9 cellular contexts compared by ENCODE assay signal in the genomic region with DNA sequence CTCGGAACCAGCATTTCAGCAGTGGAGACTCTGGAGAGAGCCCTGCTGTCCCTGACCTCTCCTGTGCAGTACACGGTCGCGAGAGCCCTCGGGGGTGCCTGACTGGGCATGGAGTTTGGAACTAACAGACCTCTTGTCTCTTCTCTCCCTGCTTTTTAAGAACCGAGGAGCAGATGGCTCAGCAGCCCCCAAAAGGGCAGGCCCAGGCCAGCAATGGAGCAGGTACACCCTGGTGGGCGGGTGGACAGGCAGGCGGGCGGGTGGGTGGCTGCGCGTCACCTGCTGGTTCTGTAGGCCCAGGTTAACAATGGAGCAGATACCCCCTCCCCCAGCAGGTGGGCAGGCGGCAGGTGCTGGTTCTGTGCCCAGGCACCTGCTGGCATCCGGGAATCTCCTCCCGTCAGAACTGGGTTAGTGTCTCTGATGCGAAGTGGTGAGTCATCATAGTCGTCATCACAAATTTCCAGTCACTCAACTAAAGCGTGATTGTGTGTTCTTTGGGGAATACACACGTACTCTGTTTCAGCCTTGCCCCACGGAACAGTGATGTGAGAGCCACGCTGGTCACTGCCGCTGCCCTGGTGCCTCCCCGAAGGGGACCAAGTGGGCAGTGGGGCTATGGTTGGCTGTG. TPM values are rescaled to one million over a fixed set of nuclear protein-coding genes. Genes with fewer than 3 reads are reported as not detected.
A peak's percentile ranks its signal among the peaks of the same experiment; 100 is the strongest.
DNase-seq lines count a peak whose midpoint lies in the region; ATAC-seq and TF ChIP-seq lines count a peak whose summit lies in the region.
"Had no signal": no experiment of that assay in that cellular context is flagged by ENCODE, and none has a peak within 500 bp of the region (broad histone marks: within the 10 kb centered on the region; RNA-seq: fewer than 3 reads in every experiment).

No MANE protein-coding gene starts in this region.

- no peak for ATAC-seq in GM21529 (IDR thresholded peaks at IDR 0.05; ENCODE audit: unreplicated experiment)
- ATAC-seq in GM21825 (IDR thresholded peaks at IDR 0.05; ENCODE audit: unreplicated experiment) = no peak

- DNase-seq in DMS 273 (lab: John Stamatoyannopoulos, UW; ENCODE audit: unreplicated experiment) (peak; percentile 74), DMS 273 treated with DMSO at 0.1 percent for 48 hours (lab: John Stamatoyannopoulos, UW) (no peak), T-helper 2 cell (peak in 3 of 5 experiments; percentile 23 to 46 (median 27)), dorsolateral prefrontal cortex (peak in 6 of 10 donors; percentile 33 to 83 (median 64)), testis (no peak)
- peak; percentile 22 to 32 for DNase-seq in stimulated activated CD4-positive, alpha-beta T cell treated with anti-CD3 and anti-CD28 coated beads, Interleukin-12 subunit alpha, Interleukin-12 subunit beta, amount 100 ng/mL, for 24 hours (ENCODE audit: low read depth in 2 of 2)

- no peaks in the 10 kb centered on the region for H3K27me3 ChIP-seq in dorsolateral prefrontal cortex
- no peaks in the 10 kb centered on the region for H3K27me3 ChIP-seq in testis
- H3K27me3 ChIP-seq: left lung had no signal

- peak overlapping the region in 51 of 59 donors; percentile 2 to 89 (median 65) for H3K27ac ChIP-seq in dorsolateral prefrontal cortex
- no peak overlapping the region for H3K27ac ChIP-seq in testis
- H3K27ac ChIP-seq: left lung had no signal

- intact Hi-C loops in dorsolateral prefrontal cortex (cut with DNase I) = no loop called here
- intact Hi-C loops in testis (cut with DNase I; ENCODE audit: low total_unique reads) = no loop called here

- H3K4me3 ChIP-seq in dorsolateral prefrontal cortex (peak overlapping the region in 1 of 59 donors; percentile 23), testis (no peak overlapping the region)
- H3K4me3 ChIP-seq: left lung had no signal

- H3K9me3 ChIP-seq in testis = no peaks in the 10 kb centered on the region
- H3K9me3 ChIP-seq: left lung had no signal

- no peaks in the 10 kb centered on the region for H3K36me3 ChIP-seq in testis (ENCODE audit: low read depth, missing control alignments)

- H3K4me1 ChIP-seq in testis = no peaks in the 10 kb centered on the region

- no peak for TF ChIP-seq POLR2A in testis (IDR thresholded peaks at IDR 0.05)

- TF ChIP-seq CTCF in dorsolateral prefrontal cortex (IDR thresholded peaks at IDR 0.05 in 54 of 56, conservative IDR thresholded peaks at IDR 0.05 in 2 of 56; ENCODE audit: low read depth in 1 of 56, partially characterized antibody in 56 of 56) (no peak), testis (IDR thresholded peaks at IDR 0.05) (no peak)

- 86 to 89% methylated on average over 16 to 22 of the region's 22 CpGs for WGBS in testis, 2 donors

RNA-seq across cellular contexts. Expression of a gene that starts 41.1 kb away (rescaled TPM):
- total RNA-seq in dorsolateral prefrontal cortex (10 to 100 TPM; 33.2 to 89.6 (median 61.9) TPM), testis (10 to 100 TPM; 61.2 to 81.5 TPM)
- polyA plus RNA-seq in testis (ENCODE audit: insufficient read depth, low read depth, low replicate concordance) = 20.8 TPM

Comparison
In these comparisons a context has a peak if more than half of its experiments do, and no peak if none do; other contexts are left out.
1. DNase-seq: peak in DMS 273 (single experiment), T-helper 2 cell (3 of 5), dorsolateral prefrontal cortex (6 of 10) and stimulated activated CD4-positive, alpha-beta T cell treated with anti-CD3 and anti-CD28 coated beads, Interleukin-12 subunit alpha, Interleukin-12 subunit beta, amount 100 ng/mL, for 24 hours (2 of 2); none in DMS 273 treated with DMSO at 0.1 percent for 48 hours (single experiment) and testis (single experiment).
2. H3K27ac ChIP-seq: peak in dorsolateral prefrontal cortex (51 of 59); none in testis (0 of 2).